ENCODE assay signal across 8 cellular contexts in the genomic region with DNA sequence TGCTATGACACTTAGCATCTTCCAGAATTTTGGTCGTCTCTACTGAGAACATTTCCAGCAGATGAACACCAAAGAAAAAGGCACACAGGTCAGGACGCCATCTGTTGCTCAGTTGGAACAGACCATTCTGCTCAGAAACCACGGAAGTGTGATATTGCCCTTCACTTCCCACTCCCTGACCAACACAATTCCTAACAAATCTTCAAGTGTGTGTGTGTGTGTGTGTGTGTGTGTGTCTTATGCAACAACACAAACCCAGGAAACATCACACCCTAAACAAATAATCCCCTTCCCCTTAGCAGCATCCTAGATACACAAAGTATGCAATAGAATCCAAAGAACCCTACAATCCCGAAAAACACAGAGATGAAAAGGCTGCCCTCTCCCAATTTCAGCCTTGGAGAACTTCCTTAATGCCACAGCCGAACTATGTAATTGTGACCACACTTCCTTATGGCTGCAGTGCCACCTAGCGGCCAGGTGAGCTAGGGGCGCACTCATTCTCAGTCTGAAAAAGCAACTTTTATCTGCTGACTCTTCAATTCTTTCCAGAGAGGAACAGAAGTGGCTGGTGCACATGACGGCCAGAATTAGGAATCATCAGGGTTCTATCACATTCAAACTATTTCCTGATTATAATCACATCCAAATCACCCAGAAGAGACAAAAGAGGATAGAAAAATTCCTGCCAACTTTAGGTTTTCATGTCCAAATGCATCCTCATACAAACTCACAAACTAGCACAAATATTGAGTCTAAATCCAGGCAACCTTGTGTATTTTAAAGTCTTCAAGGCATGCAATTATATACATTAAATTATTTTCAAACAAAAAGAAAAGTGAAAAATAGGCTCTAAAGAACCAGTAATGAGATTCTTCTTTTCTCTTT.
A peak's percentile ranks its signal among the peaks of the same experiment; 100 is the strongest.
DNase-seq lines count a peak whose midpoint lies in the region; ATAC-seq and TF ChIP-seq lines count a peak whose summit lies in the region.

No MANE protein-coding gene starts in this region.

- peaks cover 4% of the 10 kb centered on the region for H3K4me1 Mint-ChIP-seq in activated naive CD8-positive, alpha-beta T cell treated with anti-CD3 and anti-CD28 coated beads for 36 hours

- no peaks in the 10 kb centered on the region for H3K36me3 Mint-ChIP-seq in activated naive CD8-positive, alpha-beta T cell treated with anti-CD3 and anti-CD28 coated beads for 36 hours

- H3K27me3 Mint-ChIP-seq in activated naive CD8-positive, alpha-beta T cell treated with anti-CD3 and anti-CD28 coated beads for 36 hours = peaks cover 13% of the 10 kb centered on the region

- H3K27ac ChIP-seq in SK-N-MC = no peak overlapping the region
- H3K27ac ChIP-seq in cardiac muscle cell = no peak overlapping the region

- no peak overlapping the region for H3K27ac Mint-ChIP-seq in activated naive CD8-positive, alpha-beta T cell treated with anti-CD3 and anti-CD28 coated beads for 36 hours

- H3K27me3 ChIP-seq in cardiac muscle cell = no peaks in the 10 kb centered on the region

- no peak overlapping the region for H3K4me3 Mint-ChIP-seq in activated naive CD8-positive, alpha-beta T cell treated with anti-CD3 and anti-CD28 coated beads for 36 hours

- ATAC-seq in HG03457 (IDR thresholded peaks at IDR 0.05; ENCODE audit: unreplicated experiment) = no peak

- H3K4me3 ChIP-seq in SK-N-MC = no peak overlapping the region
- H3K4me3 ChIP-seq in cardiac muscle cell = no peak overlapping the region
- H3K4me3 ChIP-seq in retinal pigment epithelial cell (ENCODE audit: low read length) = no peak overlapping the region

- H3K9ac ChIP-seq in SK-N-MC (ENCODE audit: insufficient read length) = no peak overlapping the region

- TF ChIP-seq CTCF in GM10248 (IDR thresholded peaks at IDR 0.05; ENCODE audit: control extremely low read depth, extremely low read depth, low read depth, missing control alignments) (peak; percentile 99), cardiac muscle cell (IDR thresholded peaks at IDR 0.05; ENCODE audit: low read depth, low read length) (peak; percentile 89), retinal pigment epithelial cell (conservative IDR thresholded peaks at IDR 0.05; ENCODE audit: low read depth, low read length) (peak; percentile 91)

- DNase-seq in GM10248 (ENCODE audit: extremely low spot score) (peak; percentile 73), GOT3 (lab: John Stamatoyannopoulos, UW) (peak; percentile 15), M059J (ENCODE audit: low read depth) (peak; percentile 69), SK-N-MC (ENCODE audit: low read depth, low spot score) (peak; percentile 14), cardiac muscle cell (ENCODE audit: low read depth in 1 of 2, low spot score in 1 of 2) (peak; percentile 78 to 87), retinal pigment epithelial cell (ENCODE audit: low read depth) (peak; percentile 23)
- peak; percentile 59 for DNase-seq in activated naive CD8-positive, alpha-beta T cell treated with anti-CD3 and anti-CD28 coated beads for 36 hours

- no peaks in the 10 kb centered on the region for H3K4me1 ChIP-seq in cardiac muscle cell (ENCODE audit: low read depth)

- CTCF ChIA-PET in GM10248 (lab: Yijun Ruan, JAX) = interaction anchor here (0.9 to 3.2 kb wide), 20 partner anchors 8 to 1540 kb away, joined by 3 to 48 read pairs (median 4); no protein-coding TSS in a partner anchor

- POLR2A ChIA-PET in GM10248 (lab: Yijun Ruan, JAX) = no interaction called here

- H3K36me3 ChIP-seq in SK-N-MC (ENCODE audit: insufficient read depth, low read length) = no peaks in the 10 kb centered on the region
- no peaks in the 10 kb centered on the region for H3K36me3 ChIP-seq in cardiac muscle cell

- H3K9me3 ChIP-seq in SK-N-MC (ENCODE audit: low read depth, low read length) = no peaks in the 10 kb centered on the region
- H3K9me3 ChIP-seq in cardiac muscle cell (ENCODE audit: low read depth) = no peaks in the 10 kb centered on the region

- no peaks in the 10 kb centered on the region for H3K9me3 Mint-ChIP-seq in activated naive CD8-positive, alpha-beta T cell treated with anti-CD3 and anti-CD28 coated beads for 36 hours

Comparison
In these comparisons a context has a peak if more than half of its experiments do, and no peak if none do; other contexts are left out.
1. DNase-seq: peak in every context shown above with its lines; median percentile 82 in cardiac muscle cell; 73 in GM10248; 69 in M059J; 59 in activated naive CD8-positive, alpha-beta T cell treated with anti-CD3 and anti-CD28 coated beads for 36 hours; 23 in retinal pigment epithelial cell; 15 in GOT3; 14 in SK-N-MC.